21 cellular contexts compared by ENCODE assay signal in genomic region chr20:34772437-34772836, GRCh38.
"Had no signal": no experiment of that assay in that cellular context is flagged by ENCODE, and none has a peak within 500 bp of the region (broad histone marks: within the 10 kb centered on the region; RNA-seq: fewer than 3 reads in every experiment).

No MANE protein-coding gene starts in this region.

- H3K9me3 ChIP-seq: esophagus squamous epithelium, gastroesophageal sphincter, neutrophil, psoas muscle, right lobe of liver, spleen, thyroid gland, upper lobe of left lung, uterus had no signal

- DNase-seq: esophagus squamous epithelium; head of caudate nucleus; left colon; left ventricle myocardium superior; mesendoderm; naive thymus-derived CD4-positive, alpha-beta T cell; nephron progenitor cell; psoas muscle; retina; right lobe of liver; spleen; stimulated activated CD4-positive, alpha-beta T cell treated with anti-CD3 and anti-CD28 coated beads, Interleukin-2, amount 100 ng/mL, for 24 hours; stimulated activated naive CD4-positive, alpha-beta T cell; thyroid gland; upper lobe of left lung; uterus had no signal

- H3K36me3 ChIP-seq: uterus had no signal

- H3K4me3 ChIP-seq: esophagus squamous epithelium, gastroesophageal sphincter, hepatocyte, lung, psoas muscle, right lobe of liver, spleen, thyroid gland, upper lobe of left lung, uterus had no signal

- FAIRE-seq: colon had no signal

- H3K4me1 ChIP-seq: esophagus squamous epithelium, right lobe of liver, upper lobe of left lung, uterus had no signal

- H3K27me3 ChIP-seq: esophagus squamous epithelium, gastroesophageal sphincter, hepatocyte, neutrophil, right lobe of liver, spleen, thyroid gland, upper lobe of left lung, uterus had no signal

- H3K27ac ChIP-seq: esophagus squamous epithelium, gastroesophageal sphincter, hepatocyte, neutrophil, psoas muscle, right lobe of liver, upper lobe of left lung, uterus had no signal
